In the genomic region with DNA sequence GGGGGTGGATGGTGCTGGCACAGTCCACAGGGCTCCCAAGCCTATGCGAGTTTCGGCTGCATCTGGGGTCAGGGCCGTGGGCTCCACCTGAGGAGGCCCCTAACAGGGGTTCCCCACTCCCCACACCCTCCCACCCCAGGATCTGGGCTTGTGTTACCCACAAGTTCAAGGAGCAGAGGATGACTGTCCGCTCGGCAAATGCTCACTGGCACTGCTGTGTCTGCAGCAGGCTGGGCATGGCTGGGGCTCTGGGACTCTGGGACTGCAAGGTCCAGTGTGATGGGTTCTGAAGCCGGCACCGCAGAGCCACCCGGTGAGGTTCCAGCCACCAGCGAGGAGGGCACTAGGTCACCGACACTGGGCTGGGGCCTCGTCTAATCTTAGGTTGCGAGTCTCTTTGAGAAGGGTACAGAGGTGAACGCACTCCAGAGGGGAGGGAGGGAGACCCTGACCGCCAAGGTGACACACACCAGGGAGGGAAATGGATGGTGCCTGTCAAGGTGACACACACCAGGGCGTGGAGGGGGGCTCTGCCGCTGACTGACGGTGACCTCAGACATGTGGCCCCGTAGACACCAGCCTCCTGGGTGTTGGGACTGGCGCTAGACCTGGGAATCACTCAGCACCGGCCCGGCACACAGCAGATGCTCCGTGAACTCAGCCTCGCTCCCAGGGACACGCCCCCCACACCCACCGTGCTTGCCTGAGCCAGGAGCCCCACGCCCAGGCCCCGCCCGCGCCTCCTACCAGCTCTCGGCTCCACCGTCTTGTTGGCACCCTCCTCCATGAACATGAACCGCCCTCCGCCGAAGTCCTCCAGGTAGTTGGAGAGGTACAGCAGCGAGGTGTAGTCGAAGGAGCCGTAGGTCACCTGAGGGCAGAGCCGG, we compare ENCODE assay signal across 30 cellular contexts. TPM values are rescaled to one million over a fixed set of nuclear protein-coding genes. Genes with fewer than 3 reads are reported as not detected.
DNase-seq lines count a peak whose midpoint lies in the region; ATAC-seq, FAIRE-seq and TF ChIP-seq lines count a peak whose summit lies in the region.
"Had no signal": no experiment of that assay in that cellular context is flagged by ENCODE, and none has a peak within 500 bp of the region (broad histone marks: within the 10 kb centered on the region; RNA-seq: fewer than 3 reads in every experiment).

No MANE protein-coding gene starts in this region.

- no peaks in the 10 kb centered on the region for H3K9me3 Mint-ChIP-seq in activated T-cell treated with anti-CD3 and anti-CD28 coated beads, Interleukin-2, amount 50 U/mL, for 72 hours
- H3K9me3 Mint-ChIP-seq: activated B cell treated with CpG ODN at 0.5 μM for 24 hours; CD4-positive, CD25-positive, alpha-beta regulatory T cell; IgD-negative memory B cell; nephron progenitor cell had no signal

- TF ChIP-seq CTCF in HEK293 (tag by site-specific recombination; IDR thresholded peaks at IDR 0.05), result no peak
- no peak for TF ChIP-seq CTCF in kidney (IDR thresholded peaks at IDR 0.05; ENCODE audit: borderline replicate concordance, extremely low read depth, insufficient read depth)
- TF ChIP-seq CTCF in suprapubic skin (IDR thresholded peaks at IDR 0.05), result no peak
- no peak for TF ChIP-seq CTCF in brain microvascular endothelial cell (IDR thresholded peaks at IDR 0.05; ENCODE audit: low read depth, low read length, missing control alignments)

- no peak for DNase-seq in activated T-cell treated with anti-CD3 and anti-CD28 coated beads, Interleukin-2, amount 50 U/mL, for 72 hours
- no peak for DNase-seq in activated T-cell treated with anti-CD3 and anti-CD28 coated beads, Interleukin-2, amount 50 U/mL, for 48 hours
- peak; percentile 77 for DNase-seq in kidney
- no peak for DNase-seq in suprapubic skin (ENCODE audit: low spot score in 2 of 2)
- DNase-seq in brain microvascular endothelial cell, result no peak
- no peak for DNase-seq in NCI-H226
- DNase-seq in NCI-H2227 (lab: John Stamatoyannopoulos, UW; ENCODE audit: unreplicated experiment), result no peak
- DNase-seq: activated B cell treated with CpG ODN at 0.5 μM for 24 hours; activated CD4-positive, alpha-beta T cell treated with anti-CD3 and anti-CD28 coated beads, Interleukin-2, amount 50 U/mL, for 48 hours; activated gamma-delta T cell treated with Interleukin-2 at 50 U/mL for 16 hours; CD4-positive, CD25-positive, alpha-beta regulatory T cell; DMS153; dorsolateral prefrontal cortex; gastrocnemius medialis; GDM1; kidney glomerular epithelial cell; NCI-H1436; NCI-H446 treated with DMSO at 0.1 percent for 48 hours; nephron progenitor cell; spleen; stimulated activated CD4-positive, alpha-beta T cell treated with anti-CD3 and anti-CD28 coated beads, Interleukin-4, amount 100 ng/mL, for 4 hours; uterus had no signal

- H3K27ac ChIP-seq in HEK293 (ENCODE audit: extremely low read depth, low read depth, low read length) (no peak overlapping the region), kidney (ENCODE audit: low read depth in 2 of 2, low read length in 2 of 2) (no peak overlapping the region), suprapubic skin (peak overlapping the region; percentile 67), brain microvascular endothelial cell (no peak overlapping the region)
- H3K27ac ChIP-seq: dorsolateral prefrontal cortex, epithelial cell of prostate, psoas muscle, spleen had no signal

- in situ Hi-C loops in brain microvascular endothelial cell (cut with HindIII; ENCODE audit: low pct_ligation_motif_present, low sequenced_read_pairs), result no loop called here

- peaks cover 2 to 4% of the 10 kb centered on the region in 2 donors for H3K36me3 Mint-ChIP-seq in activated T-cell treated with anti-CD3 and anti-CD28 coated beads, Interleukin-2, amount 50 U/mL, for 72 hours (ENCODE audit: insufficient read depth in 2 of 2)

- intact Hi-C loops in kidney (cut with DNase I), result no loop called here

- ATAC-seq in activated T-cell treated with anti-CD3 and anti-CD28 coated beads, Interleukin-2, amount 50 U/mL, for 72 hours (replicated peaks in 1 of 2), result peak; percentile 8 to 11
- ATAC-seq: gastrocnemius medialis had no signal

- H3K27me3 ChIP-seq in suprapubic skin (no peaks in the 10 kb centered on the region), brain microvascular endothelial cell (replicated peaks) (no peaks in the 10 kb centered on the region)
- H3K27me3 ChIP-seq: dorsolateral prefrontal cortex, gastrocnemius medialis, spleen, uterus had no signal

- H3K27me3 Mint-ChIP-seq in activated T-cell treated with anti-CD3 and anti-CD28 coated beads, Interleukin-2, amount 50 U/mL, for 72 hours (ENCODE audit: low read depth), result no peaks in the 10 kb centered on the region
- H3K27me3 Mint-ChIP-seq: activated B cell treated with CpG ODN at 0.5 μM for 24 hours; CD4-positive, CD25-positive, alpha-beta regulatory T cell had no signal

- 60% methylated on average over 36 of the region's 38 CpGs for WGBS in suprapubic skin

- H3K27ac Mint-ChIP-seq in activated T-cell treated with anti-CD3 and anti-CD28 coated beads, Interleukin-2, amount 50 U/mL, for 72 hours, result no peak overlapping the region
- H3K27ac Mint-ChIP-seq: activated B cell treated with CpG ODN at 0.5 μM for 24 hours, IgD-negative memory B cell, nephron progenitor cell had no signal

- H3K9ac ChIP-seq in kidney (ENCODE audit: low read length in 2 of 2), result no peak overlapping the region

- FAIRE-seq in kidney (lab: Jason Lieb, UNC), result no peak

- no peak for TF ChIP-seq POLR2A in suprapubic skin (IDR thresholded peaks at IDR 0.05)

- no peak overlapping the region for H3K4me3 Mint-ChIP-seq in activated T-cell treated with anti-CD3 and anti-CD28 coated beads, Interleukin-2, amount 50 U/mL, for 72 hours
- H3K4me3 Mint-ChIP-seq: activated B cell treated with CpG ODN at 0.5 μM for 24 hours; CD4-positive, CD25-positive, alpha-beta regulatory T cell; IgD-negative memory B cell; nephron progenitor cell had no signal

- no peak for TF ChIP-seq EP300 in suprapubic skin (IDR thresholded peaks at IDR 0.05)

- POLR2A ChIA-PET in HEK293 (lab: Yijun Ruan, JAX), result interaction anchor here (0.5 kb wide), 1 partner anchor 54 kb away, joined by 3 read pairs; no protein-coding TSS in a partner anchor

- H3K4me1 ChIP-seq in HEK293 (ENCODE audit: control insufficient read depth, insufficient read depth, low read length) (no peaks in the 10 kb centered on the region), kidney (ENCODE audit: control insufficient read depth in 1 of 2, insufficient read depth in 1 of 2, low read depth in 1 of 2, low read length in 2 of 2) (no peaks in the 10 kb centered on the region), suprapubic skin (peaks cover 41% of the 10 kb centered on the region)
- H3K4me1 ChIP-seq: uterus had no signal

- peaks cover 20% of the 10 kb centered on the region for H3K4me1 Mint-ChIP-seq in activated T-cell treated with anti-CD3 and anti-CD28 coated beads, Interleukin-2, amount 50 U/mL, for 72 hours (ENCODE audit: low read depth)

- H3K4me3 ChIP-seq in HEK293 (ENCODE audit: low read depth, low read length) (no peak overlapping the region), kidney (ENCODE audit: low read length in 2 of 2) (no peak overlapping the region), suprapubic skin (no peak overlapping the region), brain microvascular endothelial cell (ENCODE audit: low read depth, low read length) (no peak overlapping the region)
- H3K4me3 ChIP-seq: dorsolateral prefrontal cortex, gastrocnemius medialis, psoas muscle, spleen, uterus had no signal

- H3K9me3 ChIP-seq in HEK293 (ENCODE audit: control insufficient read depth, insufficient read depth, low read depth, low read length) (no peaks in the 10 kb centered on the region), kidney (ENCODE audit: control insufficient read depth in 1 of 2, low read length in 2 of 2) (no peaks in the 10 kb centered on the region), suprapubic skin (no peaks in the 10 kb centered on the region)
- H3K9me3 ChIP-seq: gastrocnemius medialis, psoas muscle, spleen, uterus had no signal

- CTCF ChIA-PET in HEK293 (lab: Yijun Ruan, JAX), result no interaction called here

- peaks cover 6 to 16% of the 10 kb centered on the region in 2 experiments; a peak in 2 of 3 replicates for H3K36me3 ChIP-seq in HEK293 (ENCODE audit: control insufficient read depth in 2 of 2, insufficient read depth in 1 of 2, low read length in 2 of 2)
- H3K36me3 ChIP-seq in kidney (ENCODE audit: control insufficient read depth in 1 of 2, insufficient read depth in 2 of 2, low read length in 2 of 2), result peaks cover 0 to 2% of the 10 kb centered on the region in 2 donors
- peaks cover 23% of the 10 kb centered on the region for H3K36me3 ChIP-seq in suprapubic skin
- no peaks in the 10 kb centered on the region for H3K36me3 ChIP-seq in brain microvascular endothelial cell (replicated peaks)
- H3K36me3 ChIP-seq: uterus had no signal

TF ChIP-seq in HEK293, 187 proteins besides CTCF, POLR2A, EP300 and RAD21 (continues in another document):
- no peak for TF ChIP-seq ZNF223 (tag by site-specific recombination; IDR thresholded peaks at IDR 0.05)

RNA-seq across cellular contexts. Expression of gene HEXD, which starts 20.5 kb away (rescaled TPM):
- total RNA-seq in activated T-cell treated with anti-CD3 and anti-CD28 coated beads, Interleukin-2, amount 50 U/mL, for 72 hours, result 10 to 100 TPM; 26.4 to 26.7 TPM
- total RNA-seq in kidney, result 39.2 TPM
- polyA plus RNA-seq in kidney (ENCODE audit: insufficient read depth, low read depth, low replicate concordance), result 42.0 TPM
- 10 to 100 TPM; 28.1 to 84.6 (median 33.4) TPM for total RNA-seq in suprapubic skin

RNA-seq across cellular contexts. Expression of gene OGFOD3, which starts 20.7 kb away (rescaled TPM):
- total RNA-seq in activated T-cell treated with anti-CD3 and anti-CD28 coated beads, Interleukin-2, amount 50 U/mL, for 72 hours, result 10 to 100 TPM; 17.2 to 17.7 TPM
- total RNA-seq in kidney (36.1 TPM), suprapubic skin (10 to 100 TPM; 13.0 to 33.5 (median 20.0) TPM)
- 27.8 TPM for polyA plus RNA-seq in kidney (ENCODE audit: insufficient read depth, low read depth, low replicate concordance)

RNA-seq across cellular contexts. Expression of gene UTS2R, which starts 26.1 kb away (rescaled TPM):
- under 1 TPM in 1 of 2 donors, not detected in 1; 0.46 TPM for total RNA-seq in activated T-cell treated with anti-CD3 and anti-CD28 coated beads, Interleukin-2, amount 50 U/mL, for 72 hours
- total RNA-seq in kidney, result not detected
- polyA plus RNA-seq in kidney (ENCODE audit: insufficient read depth, low read depth, low replicate concordance), result not detected
- total RNA-seq in suprapubic skin, result not detected
- total RNA-seq: activated B cell treated with CpG ODN at 0.5 μM for 24 hours; CD4-positive, CD25-positive, alpha-beta regulatory T cell; gastrocnemius medialis; MCF 10A; RPMI7951; uterus had no signal
- polyA plus RNA-seq: AG04450; CD4-positive, CD25-positive, alpha-beta regulatory T cell; IgD-negative memory B cell; spleen had no signal

RNA-seq across cellular contexts. Expression of gene TEX19, which starts 38.6 kb away (rescaled TPM):
- under 1 TPM in 1 of 2 donors, not detected in 1; 0.17 TPM for total RNA-seq in activated T-cell treated with anti-CD3 and anti-CD28 coated beads, Interleukin-2, amount 50 U/mL, for 72 hours
- total RNA-seq in kidney (not detected), suprapubic skin (not detected)
- polyA plus RNA-seq in kidney (ENCODE audit: insufficient read depth, low read depth, low replicate concordance), result not detected
- total RNA-seq: activated B cell treated with CpG ODN at 0.5 μM for 24 hours; CD4-positive, CD25-positive, alpha-beta regulatory T cell; dorsolateral prefrontal cortex; MCF 10A; spleen; uterus had no signal
- polyA plus RNA-seq: adipose tissue; CD4-positive, CD25-positive, alpha-beta regulatory T cell; spleen had no signal

RNA-seq across cellular contexts. Expression of gene CYBC1, which starts 52.9 kb away (rescaled TPM):
- 100 to 1,000 TPM; 256 to 300 TPM for total RNA-seq in activated T-cell treated with anti-CD3 and anti-CD28 coated beads, Interleukin-2, amount 50 U/mL, for 72 hours
- total RNA-seq in kidney (139 TPM), suprapubic skin (10 to 100 TPM; 36.4 to 53.1 (median 45.6) TPM)
- polyA plus RNA-seq in kidney (ENCODE audit: insufficient read depth, low read depth, low replicate concordance), result 38.2 TPM
